Comparison of ENCODE assay signal across 8 cellular contexts in the genomic region with DNA sequence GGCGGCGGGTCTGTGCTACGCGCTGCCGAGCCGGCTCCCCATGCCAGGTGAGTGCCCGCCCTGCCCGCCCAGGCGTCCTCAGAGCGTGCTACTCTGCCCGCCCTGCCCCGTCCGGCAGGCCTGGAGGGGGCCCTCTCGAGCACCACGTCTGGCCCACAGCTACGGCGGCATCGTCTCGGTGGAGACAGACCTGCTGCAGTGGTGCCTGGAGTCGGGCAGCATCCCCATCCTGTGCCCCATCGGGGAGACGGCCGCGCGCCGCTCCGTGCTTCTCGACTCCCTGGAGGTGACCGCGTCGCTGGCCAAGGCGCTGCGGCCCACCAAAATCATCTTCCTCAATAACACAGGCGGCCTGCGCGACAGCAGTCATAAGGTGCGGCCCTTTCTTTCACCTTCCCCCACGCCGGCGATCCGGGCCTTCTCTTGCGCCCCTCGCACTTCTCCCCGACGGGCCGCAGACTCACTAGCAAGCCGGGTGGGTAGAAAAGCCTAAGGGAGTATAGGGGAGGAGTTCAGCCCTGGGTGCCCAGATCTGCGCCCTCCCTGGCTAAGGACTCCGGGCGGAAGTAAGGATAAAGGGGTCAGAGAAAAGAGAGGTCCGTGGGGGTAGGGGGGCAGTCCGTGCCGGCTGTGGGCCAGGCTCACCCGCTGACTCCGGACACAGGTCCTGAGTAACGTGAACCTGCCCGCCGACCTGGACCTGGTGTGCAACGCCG. TPM values are rescaled to one million over a fixed set of nuclear protein-coding genes. Genes with fewer than 3 reads are reported as not detected.
DNase-seq lines count a peak whose midpoint lies in the region; ATAC-seq and TF ChIP-seq lines count a peak whose summit lies in the region.

No MANE protein-coding gene starts in this region.

- in situ Hi-C loops in GM13976 (cut with MboI; ENCODE audit: low sequenced_read_pairs, unreplicated experiment) = no loop called here

- H3K4me3 ChIP-seq in right atrium auricular region = peak overlapping the region; percentile 50 to 67

- peak; percentile 11 for ATAC-seq in sciatic nerve

- H3K27me3 ChIP-seq in right atrium auricular region = peaks cover 0 to 21% of the 10 kb centered on the region in 2 donors

- peak; percentile 61 for DNase-seq in GM13976 (ENCODE audit: low spot score)
- DNase-seq in NCI-H526 treated with DMSO at 0.1 percent for 48 hours (lab: John Stamatoyannopoulos, UW) = peak; percentile 42
- DNase-seq in activated naive CD4-positive, alpha-beta T cell treated with anti-CD3 and anti-CD28 coated beads, Interleukin-2, amount 50 U/mL, for 16 hours = peak; percentile 27
- DNase-seq in right atrium auricular region (ENCODE audit: low spot score) = no peak
- DNase-seq in sciatic nerve (ENCODE audit: low spot score) = peak; percentile 66
- DNase-seq in SKM-1 (lab: John Stamatoyannopoulos, UW; ENCODE audit: unreplicated experiment) = no peak
- no peak for DNase-seq in AG20443 (ENCODE audit: low spot score)
- DNase-seq in putamen (ENCODE audit: low spot score) = no peak

- intact Hi-C loops in sciatic nerve (cut with DNase I) = no loop called here

- peak overlapping the region; percentile 62 to 73 for H3K27ac ChIP-seq in right atrium auricular region

- H3K9me3 ChIP-seq in right atrium auricular region = no peaks in the 10 kb centered on the region

- H3K36me3 ChIP-seq in right atrium auricular region = no peaks in the 10 kb centered on the region

- TF ChIP-seq CTCF in GM13976 (IDR thresholded peaks at IDR 0.05; ENCODE audit: borderline replicate concordance, control extremely low read depth, extremely low read depth, insufficient read depth, missing control alignments) (peak; percentile 26), right atrium auricular region (IDR thresholded peaks at IDR 0.05) (peak in 1 of 2 donors; percentile 43)

- peaks cover 0 to 46% of the 10 kb centered on the region in 2 donors for H3K4me1 ChIP-seq in right atrium auricular region

RNA-seq across cellular contexts. Expression of a gene that starts 1.6 kb away (rescaled TPM):
- total RNA-seq in right atrium auricular region (1 to 10 TPM; 1.7 to 4.5 TPM), sciatic nerve (0.58 TPM)

RNA-seq across cellular contexts. Expression of a gene that starts 8.7 kb away (rescaled TPM):
- 10 to 100 TPM; 21.0 to 25.0 TPM for total RNA-seq in right atrium auricular region
- 17.7 TPM for total RNA-seq in sciatic nerve

RNA-seq across cellular contexts. Expression of a gene that starts 52.3 kb away (rescaled TPM):
- total RNA-seq in right atrium auricular region (not detected), sciatic nerve (not detected)

Comparison
In these comparisons a context has a peak if more than half of its experiments do, and no peak if none do; other contexts are left out.
1. DNase-seq: peak in GM13976 (single experiment), NCI-H526 treated with DMSO at 0.1 percent for 48 hours (single experiment), activated naive CD4-positive, alpha-beta T cell treated with anti-CD3 and anti-CD28 coated beads, Interleukin-2, amount 50 U/mL, for 16 hours (single experiment) and sciatic nerve (single experiment); none in right atrium auricular region (single experiment), SKM-1 (single experiment), AG20443 (single experiment) and putamen (single experiment).